Comparison of ENCODE assay signal across 12 cellular contexts in genomic region chr22:29079218-29079901, GRCh38. TPM values are rescaled to one million over a fixed set of nuclear protein-coding genes. Genes with fewer than 3 reads are reported as not detected.
A peak's percentile ranks its signal among the peaks of the same experiment; 100 is the strongest.
DNase-seq lines count a peak whose midpoint lies in the region; ATAC-seq and TF ChIP-seq lines count a peak whose summit lies in the region.
"Had no signal": no experiment of that assay in that cellular context is flagged by ENCODE, and none has a peak within 500 bp of the region (broad histone marks: within the 10 kb centered on the region; RNA-seq: fewer than 3 reads in every experiment).

No MANE protein-coding gene starts in this region.

- peaks cover 7% of the 10 kb centered on the region for H3K36me3 Mint-ChIP-seq in Caco-2 (ENCODE audit: insufficient read depth, unreplicated experiment)

- no TSS peak for BruUV-seq in A673 (replicated peaks; lab: Mats Ljungman, UMichigan)
- BruUV-seq in Caco-2 (replicated peaks; lab: Mats Ljungman, UMichigan) = no TSS peak

- H3K27ac Mint-ChIP-seq in Caco-2 (ENCODE audit: unreplicated experiment) = no peak overlapping the region
- H3K27ac Mint-ChIP-seq: CD14-positive monocyte had no signal

- ATAC-seq in HG02973 (IDR thresholded peaks at IDR 0.05; ENCODE audit: unreplicated experiment) = no peak

- peaks cover 25% of the 10 kb centered on the region for H3K4me1 Mint-ChIP-seq in Caco-2 (ENCODE audit: low read depth, unreplicated experiment)

- POLR2A ChIA-PET in A673 (lab: Charles Lee; ENCODE audit: low non-redundant PET) = no interaction called here
- POLR2A ChIA-PET in Caco-2 (lab: Charles Lee) = no interaction called here

- peak overlapping the region; percentile 50 for H3K27ac ChIP-seq in A673 (ENCODE audit: low read depth, low read length, poor library complexity, severe bottlenecking)

- no peak overlapping the region for H3K4me3 ChIP-seq in A673 (ENCODE audit: low read depth, low read length, poor library complexity, severe bottlenecking)
- H3K4me3 ChIP-seq in LNCaP clone FGC (ENCODE audit: low read depth, low read length) = no peak overlapping the region
- H3K4me3 ChIP-seq in fibroblast of the aortic adventitia (ENCODE audit: low read depth, low read length) = no peak overlapping the region
- no peak overlapping the region for H3K4me3 ChIP-seq in Caco-2 (ENCODE audit: low read depth, low read length)
- H3K4me3 ChIP-seq: cardiac muscle cell had no signal

- H3K4me3 Mint-ChIP-seq in Caco-2 (ENCODE audit: unreplicated experiment) = no peak overlapping the region
- H3K4me3 Mint-ChIP-seq: CD14-positive monocyte had no signal

- H3K4me1 ChIP-seq in A673 (ENCODE audit: insufficient read depth, low read length, poor library complexity, severe bottlenecking) (peaks cover 43% of the 10 kb centered on the region), Caco-2 (peaks cover 28% of the 10 kb centered on the region)

- intact Hi-C loops in A673 (cut with micrococcal nuclease; ENCODE audit: unreplicated experiment) = loop anchor here (10.0 kb wide), 1 partner anchor 75 kb away; no protein-coding TSS in a partner anchor
- intact Hi-C loops in posterior vena cava (cut with DNase I) = no loop called here
- intact Hi-C loops in Caco-2 (cut with micrococcal nuclease; ENCODE audit: unreplicated experiment) = no loop called here

- CTCF ChIA-PET in A673 (lab: Charles Lee) (no interaction called here), Caco-2 (lab: Charles Lee) (no interaction called here)

- TF ChIP-seq CTCF in A673 (conservative IDR thresholded peaks at IDR 0.05; ENCODE audit: low read depth, low read length) = no peak
- TF ChIP-seq CTCF in LNCaP clone FGC (IDR thresholded peaks at IDR 0.05; ENCODE audit: control insufficient read depth, extremely low read depth, insufficient read depth) = no peak
- TF ChIP-seq CTCF in fibroblast of the aortic adventitia (IDR thresholded peaks at IDR 0.05; ENCODE audit: insufficient read depth, low read length) = no peak
- no peak for TF ChIP-seq CTCF in Caco-2 (IDR thresholded peaks at IDR 0.05; ENCODE audit: insufficient read depth in 1 of 2, low read depth in 1 of 2, low read length in 1 of 2, severe bottlenecking in 1 of 2, unreplicated experiment in 1 of 2)

- peak; percentile 95 for DNase-seq in A673 (ENCODE audit: low spot score)
- peak; percentile 39 for DNase-seq in LNCaP clone FGC (ENCODE audit: low read depth)
- peak; percentile 31 for DNase-seq in NCI-H774 (lab: John Stamatoyannopoulos, UW)
- DNase-seq in fibroblast of the aortic adventitia (ENCODE audit: low read depth) = peak; percentile 37
- DNase-seq in posterior vena cava (ENCODE audit: low spot score) = no peak
- no peak for DNase-seq in Caco-2
- no peak for DNase-seq in superior temporal gyrus (ENCODE audit: extremely low spot score)
- DNase-seq: activated CD4-positive, alpha-beta T cell treated with anti-CD3 and anti-CD28 coated beads for 4 hours had no signal

- H3K27me3 Mint-ChIP-seq in Caco-2 (ENCODE audit: insufficient read depth, unreplicated experiment) = no peaks in the 10 kb centered on the region

- H3K9me3 Mint-ChIP-seq in Caco-2 (ENCODE audit: unreplicated experiment) = no peaks in the 10 kb centered on the region

- H3K36me3 ChIP-seq in A673 (ENCODE audit: insufficient read depth, low read length, poor library complexity, severe bottlenecking) (no peaks in the 10 kb centered on the region), Caco-2 (ENCODE audit: control insufficient read depth, insufficient read depth, low read length) (no peaks in the 10 kb centered on the region; the same call in 1 of the 2 replicates)
- H3K36me3 ChIP-seq: cardiac muscle cell had no signal

- H3K9me3 ChIP-seq in A673 (ENCODE audit: low read depth, low read length, poor library complexity, severe bottlenecking) (no peaks in the 10 kb centered on the region), Caco-2 (no peaks in the 10 kb centered on the region)

- H3K27me3 ChIP-seq in A673 (replicated peaks; ENCODE audit: insufficient read depth, low read depth, low read length, poor library complexity) = no peaks in the 10 kb centered on the region
- no peaks in the 10 kb centered on the region for H3K27me3 ChIP-seq in Caco-2 (replicated peaks; ENCODE audit: control insufficient read depth, insufficient read depth, low read length)
- H3K27me3 ChIP-seq: cardiac muscle cell had no signal

RNA-seq across cellular contexts. Expression of gene KREMEN1, which starts 6.5 kb away (rescaled TPM):
- total RNA-seq in A673 (2021) = 4.2 and 9.6 TPM in 2 replicates
- total RNA-seq in fibroblast of the aortic adventitia (ENCODE audit: low replicate concordance) = 2.5 and 5.7 TPM in 2 replicates
- 10 to 100 TPM; 13.7 to 22.2 TPM for total RNA-seq in posterior vena cava
- total RNA-seq in Caco-2 (2022) = 28.7 and 29.7 TPM in 2 replicates

RNA-seq across cellular contexts. Expression of gene C22orf31, which starts 17.7 kb away (rescaled TPM):
- total RNA-seq in A673 (2021) (not detected in 2 replicates), fibroblast of the aortic adventitia (ENCODE audit: low replicate concordance) (not detected in 2 replicates), posterior vena cava (not detected), Caco-2 (2022) (not detected in 2 replicates)
- total RNA-seq: cardiac muscle cell, glomerular endothelial cell had no signal

Comparison
In these comparisons a context has a peak if more than half of its experiments do, and no peak if none do; other contexts are left out.
1. DNase-seq: peak in A673 (single experiment), LNCaP clone FGC (single experiment), NCI-H774 (single experiment) and fibroblast of the aortic adventitia (single experiment); none in posterior vena cava (single experiment), Caco-2 (0 of 2) and superior temporal gyrus (single experiment).